ENCODE assay signal across 9 cellular contexts in genomic region chr12:2891240-2892053, GRCh38. TPM values are rescaled to one million over a fixed set of nuclear protein-coding genes. Genes with fewer than 3 reads are reported as not detected.
DNase-seq lines count a peak whose midpoint lies in the region; ATAC-seq lines count a peak whose summit lies in the region.
"Had no signal": no experiment of that assay in that cellular context is flagged by ENCODE, and none has a peak within 500 bp of the region (broad histone marks: within the 10 kb centered on the region; RNA-seq: fewer than 3 reads in every experiment).

No MANE protein-coding gene starts in this region.

- peak overlapping the region; percentile 92 to 95 for H3K4me3 ChIP-seq in stomach smooth muscle (ENCODE audit: low read length in 2 of 2)

- peak overlapping the region; percentile 93 to 99 for H3K9ac ChIP-seq in stomach smooth muscle (ENCODE audit: low read length in 2 of 2)

- no peaks in the 10 kb centered on the region for H3K9me3 ChIP-seq in stomach smooth muscle (ENCODE audit: control insufficient read depth in 2 of 2, low read length in 2 of 2)

- peaks cover 10 to 20% of the 10 kb centered on the region in 2 donors for H3K4me1 Mint-ChIP-seq in effector memory CD8-positive, alpha-beta T cell (ENCODE audit: low read depth in 2 of 2)

- peaks cover 21% of the 10 kb centered on the region for H3K36me3 Mint-ChIP-seq in effector memory CD8-positive, alpha-beta T cell (ENCODE audit: insufficient read depth)

- H3K36me3 ChIP-seq in stomach smooth muscle (ENCODE audit: control insufficient read depth in 2 of 2, insufficient read depth in 2 of 2, low read length in 2 of 2), result peaks cover 4 to 6% of the 10 kb centered on the region in 2 donors

- H3K27ac ChIP-seq in stomach smooth muscle (ENCODE audit: low read length), result peak overlapping the region; percentile 96

- peak overlapping the region; percentile 81 to 88 for H3K4me3 Mint-ChIP-seq in effector memory CD8-positive, alpha-beta T cell

- ATAC-seq in GM19463 (IDR thresholded peaks at IDR 0.05; ENCODE audit: unreplicated experiment) (peak; percentile 12), HG02981 (IDR thresholded peaks at IDR 0.05; ENCODE audit: unreplicated experiment) (no peak)
- peak; percentile 12 for ATAC-seq in effector memory CD8-positive, alpha-beta T cell (replicated peaks)

- H3K27me3 ChIP-seq in stomach smooth muscle (ENCODE audit: control insufficient read depth in 1 of 2, insufficient read depth in 2 of 2, low read length in 2 of 2), result no peaks in the 10 kb centered on the region

- H3K4me1 ChIP-seq in stomach smooth muscle (ENCODE audit: control insufficient read depth, insufficient read depth, low read length), result peaks cover 20% of the 10 kb centered on the region

- H3K27me3 Mint-ChIP-seq in effector memory CD8-positive, alpha-beta T cell, result no peaks in the 10 kb centered on the region

- peak in 12 of 14 donors; percentile 59 to 82 (median 70) for DNase-seq in C1 segment of cervical spinal cord (lab: John Stamatoyannopoulos, UW)
- peak; percentile 33 for DNase-seq in HuH-7.5 (ENCODE audit: low spot score)
- DNase-seq in UCSD-AML1 (lab: John Stamatoyannopoulos, UW; ENCODE audit: unreplicated experiment), result peak; percentile 50
- DNase-seq in effector memory CD8-positive, alpha-beta T cell, result peak in 1 of 3 experiments; percentile 16
- DNase-seq in lung microvascular endothelial cell (ENCODE audit: low read depth in 2 of 2), result peak; percentile 61 to 75

- H3K9me3 Mint-ChIP-seq in effector memory CD8-positive, alpha-beta T cell, result no peaks in the 10 kb centered on the region

- H3K27ac Mint-ChIP-seq in effector memory CD8-positive, alpha-beta T cell, result peak overlapping the region; percentile 89 to 94

RNA-seq across cellular contexts. Expression of gene TULP3, which starts 0.8 kb away (rescaled TPM):
- 15.9 and 18.3 TPM in 2 replicates for total RNA-seq in lung microvascular endothelial cell

RNA-seq across cellular contexts. Expression of gene RHNO1, which starts 14.4 kb away (rescaled TPM):
- 17.1 and 17.9 TPM in 2 replicates for total RNA-seq in lung microvascular endothelial cell

RNA-seq across cellular contexts. Expression of gene FOXM1, which starts 14.5 kb away (rescaled TPM):
- total RNA-seq in lung microvascular endothelial cell, result 1.6 and 3.7 TPM in 2 replicates

RNA-seq across cellular contexts. Expression of gene TEX52, which starts 34.6 kb away (rescaled TPM):
- not detected in 2 replicates for total RNA-seq in lung microvascular endothelial cell
- total RNA-seq: T-helper 1 cell treated with Interleukin-12 subunit alpha and Interleukin-12 subunit beta and Interleukin-4 antibody, amounts not matched to agents 30 ng/mL and 1 ng/mL, for 36 hours had no signal

RNA-seq across cellular contexts. Expression of gene NRIP2, which starts 56.6 kb away (rescaled TPM):
- total RNA-seq in lung microvascular endothelial cell, result not detected in 2 replicates
- total RNA-seq: T-helper 1 cell treated with Interleukin-12 subunit alpha and Interleukin-12 subunit beta and Interleukin-4 antibody, amounts not matched to agents 30 ng/mL and 1 ng/mL, for 36 hours had no signal
